ENCODE assay signal across 8 cellular contexts in the genomic region with DNA sequence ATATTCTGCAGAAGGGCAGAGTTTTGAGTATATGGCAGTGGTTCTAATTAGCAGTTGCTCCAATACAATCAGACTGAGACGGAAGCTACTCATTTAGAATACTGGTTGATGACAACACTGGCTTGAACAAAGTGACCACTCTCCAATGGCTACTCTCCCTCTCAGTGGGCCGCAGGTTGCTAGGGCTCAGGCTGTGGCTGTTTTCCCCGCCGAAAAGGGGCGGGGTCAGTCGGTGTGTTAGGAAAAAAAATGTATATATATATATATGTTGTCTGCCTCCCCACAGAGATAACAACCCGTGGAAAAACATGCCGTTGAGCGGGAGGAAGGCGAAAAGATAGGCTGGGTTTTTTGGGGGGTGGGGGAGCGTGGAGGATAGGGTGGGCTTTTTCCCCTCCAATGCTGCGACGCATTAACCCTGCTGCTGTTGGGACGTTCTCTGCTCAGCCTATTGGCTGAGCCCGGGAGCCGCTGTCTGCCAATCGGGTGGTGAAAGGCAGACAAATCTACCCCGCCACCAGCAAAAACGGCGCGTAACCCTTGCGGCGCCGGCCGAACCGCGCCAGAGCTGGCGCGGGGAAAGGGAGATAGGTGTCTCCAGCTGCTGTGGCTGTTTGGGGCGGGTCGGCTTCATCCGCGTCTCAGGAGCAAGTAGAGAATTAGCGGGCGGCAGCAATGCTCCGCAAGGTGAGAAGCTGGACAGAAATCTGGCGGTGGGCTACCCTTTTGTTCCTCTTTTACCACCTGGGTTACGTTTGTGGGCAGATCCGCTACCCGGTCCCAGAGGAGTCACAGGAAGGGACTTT. TPM values are rescaled to one million over a fixed set of nuclear protein-coding genes. Genes with fewer than 3 reads are reported as not detected.
DNase-seq lines count a peak whose midpoint lies in the region; ATAC-seq and TF ChIP-seq lines count a peak whose summit lies in the region.

A gene (plus strand): TSS at position 532 of the 806 bp plus-strand sequence. CDS start 144 bp downstream, at position 676.

- no peaks in the 10 kb centered on the region for H3K36me3 ChIP-seq in mucosa of descending colon (ENCODE audit: low read depth)

- H3K4me3 ChIP-seq in mucosa of descending colon, result no peak within 1 kb of the TSS

- H3K9me3 ChIP-seq in mucosa of descending colon, result no peaks in the 10 kb centered on the region

- peaks cover 8% of the 10 kb centered on the region for H3K4me1 ChIP-seq in mucosa of descending colon (ENCODE audit: low read depth)

- peak; percentile 54 for DNase-seq in DMS79 treated with DMSO at 0.1 percent for 48 hours (lab: John Stamatoyannopoulos, UW)
- peak; percentile 2 to 20 for DNase-seq in NCI-H1930 (lab: John Stamatoyannopoulos, UW)
- DNase-seq in ecto neural progenitor cell (ENCODE audit: low spot score), result peak; percentile 92
- DNase-seq in mucosa of descending colon, result peak in 2 of 3 donors; percentile 11 to 36
- DNase-seq in HuH-7 (ENCODE audit: low spot score), result no peak
- DNase-seq in DMS153 treated with DMSO at 0.1 percent for 48 hours (lab: John Stamatoyannopoulos, UW; ENCODE audit: unreplicated experiment), result no peak
- DNase-seq in kidney glomerular epithelial cell (lab: John Stamatoyannopoulos, UW), result no peak

- TF ChIP-seq CTCF in mucosa of descending colon (IDR thresholded peaks at IDR 0.05), result no peak

- ATAC-seq in mucosa of descending colon, result peak; percentile 62
- ATAC-seq in HG03045 (IDR thresholded peaks at IDR 0.05; ENCODE audit: unreplicated experiment), result no peak

- intact Hi-C loops in mucosa of descending colon (cut with DNase I, micrococcal nuclease), result no loop called here

RNA-seq across cellular contexts. Expression of the gene that starts here (rescaled TPM):
- total RNA-seq in mucosa of descending colon, result 1 to 10 TPM in 2 of 3 donors, under 1 TPM in 1; 0.75 to 2.6 (median 1.6) TPM

Comparison
In these comparisons a context has a peak if more than half of its experiments do, and no peak if none do; other contexts are left out.
1. DNase-seq: peak in DMS79 treated with DMSO at 0.1 percent for 48 hours (single experiment), NCI-H1930 (2 of 2), ecto neural progenitor cell (single experiment) and mucosa of descending colon (2 of 3); none in HuH-7 (single experiment), DMS153 treated with DMSO at 0.1 percent for 48 hours (single experiment) and kidney glomerular epithelial cell (single experiment).